Comparison of ENCODE assay signal across 9 cellular contexts in the genomic region with DNA sequence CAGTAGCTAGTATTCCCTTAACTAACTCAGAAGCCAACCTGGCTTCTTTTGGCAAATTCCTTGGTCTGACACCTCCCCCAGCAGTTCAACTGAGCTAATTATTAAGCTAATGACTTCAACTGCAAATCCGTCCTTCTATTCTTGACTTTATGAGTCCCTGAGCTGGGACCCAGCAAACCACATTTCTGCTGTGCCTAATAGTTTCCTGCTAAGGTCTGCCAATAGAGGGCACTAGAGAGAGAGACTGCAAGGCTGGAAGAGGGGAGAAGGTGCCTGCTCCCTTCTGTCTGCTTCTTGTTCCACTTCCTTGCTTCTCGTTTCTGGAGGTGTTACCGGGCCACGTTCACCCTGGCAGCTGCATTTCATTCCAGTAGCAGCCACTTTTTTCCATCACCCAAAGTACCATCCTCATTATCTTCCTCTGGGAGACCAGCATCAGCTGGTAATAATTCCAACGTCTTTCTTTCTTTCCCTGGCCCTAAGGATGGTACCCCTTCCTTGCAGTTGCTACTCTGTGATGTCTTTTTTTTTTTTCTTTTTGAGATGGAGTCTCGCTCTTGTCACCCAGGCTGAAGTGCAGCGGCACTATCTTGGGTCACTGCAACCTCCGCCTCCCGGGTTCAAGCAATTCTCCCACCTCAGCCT.
DNase-seq lines count a peak whose midpoint lies in the region; ATAC-seq and TF ChIP-seq lines count a peak whose summit lies in the region.
"Had no signal": no experiment of that assay in that cellular context is flagged by ENCODE, and none has a peak within 500 bp of the region (broad histone marks: within the 10 kb centered on the region; RNA-seq: fewer than 3 reads in every experiment).

No MANE protein-coding gene starts in this region.

- no peak for TF ChIP-seq EP300 in SK-N-SH (IDR thresholded peaks at IDR 0.05; ENCODE audit: borderline replicate concordance in 1 of 2, low read depth in 1 of 2, low read length in 1 of 2)

- no peaks in the 10 kb centered on the region for H3K27me3 ChIP-seq in SK-N-SH (ENCODE audit: insufficient read depth)

- peak; percentile 24 for DNase-seq in COR-L47 (lab: John Stamatoyannopoulos, UW)
- peak; percentile 28 for DNase-seq in LoVo (ENCODE audit: low spot score)
- DNase-seq in SK-N-SH = peak; percentile 55
- peak; percentile 43 for DNase-seq in fibroblast of gingiva (ENCODE audit: low read depth)
- peak; percentile 53 for DNase-seq in nephron progenitor cell
- no peak for DNase-seq in activated CD4-positive, CD25-positive, alpha-beta regulatory T cell treated with anti-CD3 and anti-CD28 coated beads, Interleukin-2, amount 50 U/mL, for 72 hours
- DNase-seq: activated B cell treated with CpG ODN at 0.5 μM for 24 hours had no signal

- CTCF ChIA-PET in SK-N-SH (lab: Yijun Ruan, JAX) = interaction anchor here (0.7 to 4.3 kb wide), 49 partner anchors 9 to 1158 kb away, joined by 3 to 39 read pairs (median 4); no protein-coding TSS in a partner anchor

- peaks cover 0 to 16% of the 10 kb centered on the region in 2 experiments; a peak in 2 of 4 replicates for H3K4me1 ChIP-seq in SK-N-SH (ENCODE audit: control insufficient read depth in 1 of 2, insufficient read depth in 2 of 2, low read depth in 1 of 2, low read length in 1 of 2)

- peaks cover 13% of the 10 kb centered on the region for H3K27me3 Mint-ChIP-seq in nephron progenitor cell (ENCODE audit: low read depth, poor library complexity)

- 52% methylated on average over 9 of the region's 9 CpGs for WGBS in SK-N-SH (ENCODE audit: low lambda C conversion rate)

- POLR2A ChIA-PET in SK-N-SH (lab: Yijun Ruan, JAX) = no interaction called here

- H3K36me3 ChIP-seq in SK-N-SH (replicated peaks in 1 of 2; ENCODE audit: control insufficient read depth in 1 of 2, insufficient read depth in 2 of 2, low read length in 1 of 2) = no peaks in the 10 kb centered on the region

- no peaks in the 10 kb centered on the region for H4K20me1 ChIP-seq in SK-N-SH (ENCODE audit: insufficient read depth)

- peaks cover 59% of the 10 kb centered on the region for H3K4me1 Mint-ChIP-seq in nephron progenitor cell
- H3K4me1 Mint-ChIP-seq: activated B cell treated with CpG ODN at 0.5 μM for 24 hours had no signal

- no peak overlapping the region for H3K9ac ChIP-seq in SK-N-SH

- H3K4me3 ChIP-seq in SK-N-SH (ENCODE audit: low read depth in 2 of 2, low read length in 1 of 2) = no peak overlapping the region

- no peak overlapping the region for H3K27ac Mint-ChIP-seq in nephron progenitor cell
- H3K27ac Mint-ChIP-seq: activated B cell treated with CpG ODN at 0.5 μM for 24 hours had no signal

- no peaks in the 10 kb centered on the region for H3K36me3 Mint-ChIP-seq in nephron progenitor cell (ENCODE audit: low read depth)

- H3K4me2 ChIP-seq in SK-N-SH = no peak overlapping the region

- no peaks in the 10 kb centered on the region for H3K9me2 ChIP-seq in SK-N-SH

- peak; percentile 66 for TF ChIP-seq RAD21 in SK-N-SH (IDR thresholded peaks at IDR 0.05; ENCODE audit: low read length)

- TF ChIP-seq CTCF in SK-N-SH (IDR thresholded peaks at IDR 0.05) (peak; percentile 74), nephron progenitor cell (IDR thresholded peaks at IDR 0.05) (peak; percentile 80)

- no peak overlapping the region for H2AFZ ChIP-seq in SK-N-SH (ENCODE audit: low read depth)

- no peaks in the 10 kb centered on the region for H3F3A ChIP-seq in SK-N-SH (replicated peaks; ENCODE audit: insufficient read depth)

- H3K27ac ChIP-seq in SK-N-SH (ENCODE audit: low read depth in 2 of 2, low read length in 1 of 2) = no peak overlapping the region

- no peak overlapping the region for H3K4me3 Mint-ChIP-seq in nephron progenitor cell
- H3K4me3 Mint-ChIP-seq: activated B cell treated with CpG ODN at 0.5 μM for 24 hours had no signal

- H3K9me3 ChIP-seq in SK-N-SH = no peaks in the 10 kb centered on the region

- H3K9me3 Mint-ChIP-seq in nephron progenitor cell = no peaks in the 10 kb centered on the region
- H3K9me3 Mint-ChIP-seq: activated B cell treated with CpG ODN at 0.5 μM for 24 hours had no signal

- ATAC-seq in GM19043 (IDR thresholded peaks at IDR 0.05; ENCODE audit: low read depth, unreplicated experiment) (peak; percentile 78), HG02870 (IDR thresholded peaks at IDR 0.05; ENCODE audit: unreplicated experiment) (no peak)

- no peaks in the 10 kb centered on the region for H3K79me2 ChIP-seq in SK-N-SH (ENCODE audit: insufficient read depth)

TF ChIP-seq in SK-N-SH, 30 proteins besides CTCF, POLR2A, EP300 and RAD21:
- TF ChIP-seq RCOR1 (IDR thresholded peaks at IDR 0.05; ENCODE audit: low read length) = no peak
- TF ChIP-seq SMC3 (IDR thresholded peaks at IDR 0.05; ENCODE audit: low read depth, low read length) = peak; percentile 60
- TF ChIP-seq FOXJ3 (CRISPR knock-in tag; IDR thresholded peaks at IDR 0.05) = no peak
